16 cellular contexts compared by ENCODE assay signal in the genomic region with DNA sequence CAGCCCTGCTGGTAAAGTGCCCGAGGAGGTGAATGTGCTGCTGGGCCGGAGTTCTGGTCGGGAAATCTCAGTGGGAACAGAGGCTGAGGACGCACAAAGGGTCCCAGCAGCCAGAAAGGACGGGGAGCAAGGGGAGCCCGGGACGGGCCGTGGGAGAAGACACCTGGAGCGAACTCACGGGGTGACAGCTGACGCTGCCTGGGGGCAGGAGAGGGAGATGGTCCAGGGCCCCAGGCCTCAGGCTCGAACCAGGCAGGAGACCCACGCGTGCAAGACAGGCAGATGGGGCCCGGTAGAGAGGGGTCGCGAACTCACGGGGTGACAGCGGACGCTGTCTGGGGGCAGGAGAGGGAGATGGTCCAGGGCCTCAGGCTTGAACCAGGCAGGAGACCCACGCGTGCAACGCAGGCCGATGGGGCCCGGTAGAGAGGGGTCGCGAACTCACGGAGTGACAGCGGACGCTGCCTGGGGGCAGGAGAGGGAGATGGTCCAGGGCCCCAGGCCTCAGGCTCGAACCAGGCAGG.
DNase-seq lines count a peak whose midpoint lies in the region; ATAC-seq and TF ChIP-seq lines count a peak whose summit lies in the region.
"Had no signal": no experiment of that assay in that cellular context is flagged by ENCODE, and none has a peak within 500 bp of the region (broad histone marks: within the 10 kb centered on the region; RNA-seq: fewer than 3 reads in every experiment).

No MANE protein-coding gene starts in this region.

- H3K79me1 ChIP-seq in H9 (ENCODE audit: insufficient read depth, low read depth, low read length, poor library complexity, severe bottlenecking), result no peaks in the 10 kb centered on the region

- H3K4me1 Mint-ChIP-seq in activated CD4-positive, alpha-beta memory T cell treated with anti-CD3 and anti-CD28 coated beads for 36 hours (ENCODE audit: low read depth), result peaks cover 4% of the 10 kb centered on the region
- H3K4me1 Mint-ChIP-seq in activated CD4-positive, alpha-beta memory T cell treated with anti-CD3 and anti-CD28 coated beads, Interleukin-2, amount 10 ng/mL, durations not matched to agents 7 days and 5 days, result peaks cover 24% of the 10 kb centered on the region
- peaks cover 17 to 25% of the 10 kb centered on the region in 2 experiments for H3K4me1 Mint-ChIP-seq in H9

- no peak overlapping the region for H4K91ac ChIP-seq in H9 (ENCODE audit: insufficient read length, low read depth, low read length)

- no peaks in the 10 kb centered on the region for H3K9me3 ChIP-seq in H9 (ENCODE audit: control insufficient read depth, low read depth, low read length)
- H3K9me3 ChIP-seq in liver (ENCODE audit: control insufficient read depth in 4 of 4, low read length in 3 of 4), result no peaks in the 10 kb centered on the region
- no peaks in the 10 kb centered on the region for H3K9me3 ChIP-seq in skeletal muscle satellite cell (replicated peaks; ENCODE audit: low read length)
- H3K9me3 ChIP-seq in prostate gland, result no peaks in the 10 kb centered on the region

- H3K56ac ChIP-seq in H9 (ENCODE audit: insufficient read length, low read depth, low read length), result no peak overlapping the region

- CTCF ChIA-PET in activated CD4-positive, alpha-beta memory T cell treated with anti-CD3 and anti-CD28 coated beads for 36 hours (lab: Charles Lee), result no interaction called here
- CTCF ChIA-PET in activated CD4-positive, alpha-beta memory T cell treated with anti-CD3 and anti-CD28 coated beads, Interleukin-2, amount 10 ng/mL, durations not matched to agents 7 days and 5 days (lab: Charles Lee), result no interaction called here

- H3K27ac Mint-ChIP-seq in activated CD4-positive, alpha-beta memory T cell treated with anti-CD3 and anti-CD28 coated beads for 36 hours, result no peak overlapping the region
- no peak overlapping the region for H3K27ac Mint-ChIP-seq in activated CD4-positive, alpha-beta memory T cell treated with anti-CD3 and anti-CD28 coated beads, Interleukin-2, amount 10 ng/mL, durations not matched to agents 7 days and 5 days
- H3K27ac Mint-ChIP-seq in H9, result no peak overlapping the region

- H3K27ac ChIP-seq in H9 (ENCODE audit: insufficient read length, low read depth, low read length), result no peak overlapping the region
- H3K27ac ChIP-seq in liver (ENCODE audit: low read depth in 1 of 2, low read length in 2 of 2), result peak overlapping the region; percentile 14 to 25
- H3K27ac ChIP-seq in prostate gland, result no peak overlapping the region
- H3K27ac ChIP-seq: C4-2B had no signal

- H3K9ac ChIP-seq in H9 (ENCODE audit: extremely low read depth, insufficient read length, low read length) (no peak overlapping the region), liver (ENCODE audit: low read depth in 1 of 2, low read length in 2 of 2) (no peak overlapping the region), skeletal muscle satellite cell (ENCODE audit: low read depth, low read length) (peak overlapping the region; percentile 3)

- no peak overlapping the region for H3K23ac ChIP-seq in H9 (ENCODE audit: insufficient read length, low read depth, low read length)

- H3K36me3 Mint-ChIP-seq in activated CD4-positive, alpha-beta memory T cell treated with anti-CD3 and anti-CD28 coated beads for 36 hours, result no peaks in the 10 kb centered on the region
- H3K36me3 Mint-ChIP-seq in activated CD4-positive, alpha-beta memory T cell treated with anti-CD3 and anti-CD28 coated beads, Interleukin-2, amount 10 ng/mL, durations not matched to agents 7 days and 5 days (ENCODE audit: low read depth), result no peaks in the 10 kb centered on the region
- no peaks in the 10 kb centered on the region; a peak in 1 of 7 replicates for H3K36me3 Mint-ChIP-seq in H9 (ENCODE audit: insufficient read depth in 1 of 3, low read depth in 3 of 3)

- H2BK15ac ChIP-seq in H9 (ENCODE audit: low read depth, low read length), result no peak overlapping the region

- no peak for TF ChIP-seq RAD21 in liver (IDR thresholded peaks at IDR 0.05)

- H4K5ac ChIP-seq in H9 (ENCODE audit: insufficient read length, low read depth, low read length), result no peak overlapping the region

- H2BK5ac ChIP-seq in H9 (ENCODE audit: insufficient read length, low read length), result no peak overlapping the region

- no peak overlapping the region for H2BK20ac ChIP-seq in H9 (ENCODE audit: low read depth, low read length, poor library complexity, severe bottlenecking)

- POLR2A ChIA-PET in activated CD4-positive, alpha-beta memory T cell treated with anti-CD3 and anti-CD28 coated beads for 36 hours (lab: Charles Lee), result no interaction called here
- POLR2A ChIA-PET in activated CD4-positive, alpha-beta memory T cell treated with anti-CD3 and anti-CD28 coated beads, Interleukin-2, amount 10 ng/mL, durations not matched to agents 7 days and 5 days (lab: Charles Lee), result no interaction called here

- no peak overlapping the region for H2AFZ ChIP-seq in H9 (ENCODE audit: low read length)

- H3T11ph ChIP-seq in H9 (ENCODE audit: low read length), result no peak overlapping the region

- no peak overlapping the region for H4K8ac ChIP-seq in H9 (replicated peaks; ENCODE audit: insufficient read length, low read depth, low read length)

- no peak overlapping the region for H3K4me3 ChIP-seq in liver (ENCODE audit: low read depth in 1 of 3, low read length in 3 of 3)
- no peak overlapping the region for H3K4me3 ChIP-seq in skeletal muscle satellite cell (ENCODE audit: low read length)
- H3K4me3 ChIP-seq in prostate gland, result no peak overlapping the region
- H3K4me3 ChIP-seq: K562 had no signal

- no peaks in the 10 kb centered on the region for H3K23me2 ChIP-seq in H9 (ENCODE audit: insufficient read length, low read depth, low read length, poor library complexity, severe bottlenecking)

- H3K4ac ChIP-seq in H9 (ENCODE audit: low read depth, low read length), result peak overlapping the region; percentile 8; the same call in 1 of the 2 replicates

- no peaks in the 10 kb centered on the region for H3K9me3 Mint-ChIP-seq in activated CD4-positive, alpha-beta memory T cell treated with anti-CD3 and anti-CD28 coated beads for 36 hours
- H3K9me3 Mint-ChIP-seq in activated CD4-positive, alpha-beta memory T cell treated with anti-CD3 and anti-CD28 coated beads, Interleukin-2, amount 10 ng/mL, durations not matched to agents 7 days and 5 days, result no peaks in the 10 kb centered on the region
- peaks cover 0 to 7% of the 10 kb centered on the region in 2 experiments; a peak in 2 of 5 replicates for H3K9me3 Mint-ChIP-seq in H9

- no peak overlapping the region for H3K4me3 Mint-ChIP-seq in activated CD4-positive, alpha-beta memory T cell treated with anti-CD3 and anti-CD28 coated beads for 36 hours
- no peak overlapping the region for H3K4me3 Mint-ChIP-seq in activated CD4-positive, alpha-beta memory T cell treated with anti-CD3 and anti-CD28 coated beads, Interleukin-2, amount 10 ng/mL, durations not matched to agents 7 days and 5 days
- H3K4me3 Mint-ChIP-seq in H9, result no peak overlapping the region

- H3K18ac ChIP-seq in H9 (ENCODE audit: insufficient read length, low read depth, low read length), result no peak overlapping the region

- H3K4me1 ChIP-seq in H9 (ENCODE audit: insufficient read depth, low read length), result 0 out of 2 replicates have a peak, but pooled peaks cover 1% of the 10 kb centered on the region
- peaks cover 0 to 1% (median 0%) of the 10 kb centered on the region in 4 donors for H3K4me1 ChIP-seq in liver (ENCODE audit: control insufficient read depth in 4 of 4, insufficient read depth in 4 of 4, low read length in 3 of 4)
- peaks cover 37% of the 10 kb centered on the region for H3K4me1 ChIP-seq in skeletal muscle satellite cell (ENCODE audit: control insufficient read depth, insufficient read depth, low read length)
- H3K4me1 ChIP-seq in prostate gland (replicated peaks), result no peaks in the 10 kb centered on the region

- H3K14ac ChIP-seq in H9 (ENCODE audit: insufficient read depth, low read length), result peak overlapping the region; percentile 54

- no peak overlapping the region for H2AK5ac ChIP-seq in H9 (ENCODE audit: insufficient read length, low read length)

- intact Hi-C loops in activated CD4-positive, alpha-beta memory T cell treated with anti-CD3 and anti-CD28 coated beads for 36 hours (cut with micrococcal nuclease), result no loop called here
- intact Hi-C loops in prostate gland (cut with DNase I), result no loop called here

- no peaks in the 10 kb centered on the region for H4K20me1 ChIP-seq in H9 (ENCODE audit: control insufficient read depth, insufficient read depth, insufficient read length)

- TF ChIP-seq CTCF in H9 (conservative IDR thresholded peaks at IDR 0.05), result no peak
- TF ChIP-seq CTCF in liver (IDR thresholded peaks at IDR 0.05; ENCODE audit: low read depth, low read length, missing input control), result no peak
- TF ChIP-seq CTCF in prostate gland (IDR thresholded peaks at IDR 0.05), result no peak

- no peak overlapping the region for H2BK12ac ChIP-seq in H9 (ENCODE audit: insufficient read length, low read depth, low read length)

- no peaks in the 10 kb centered on the region for H3K27me3 ChIP-seq in H9 (ENCODE audit: insufficient read depth, low read length)
- no peaks in the 10 kb centered on the region for H3K27me3 ChIP-seq in liver (ENCODE audit: control insufficient read depth in 4 of 4, insufficient read depth in 4 of 4, low read length in 3 of 4)
- peaks cover 38% of the 10 kb centered on the region for H3K27me3 ChIP-seq in skeletal muscle satellite cell (ENCODE audit: control insufficient read depth, insufficient read depth, low read length)
- no peaks in the 10 kb centered on the region for H3K27me3 ChIP-seq in prostate gland (replicated peaks; ENCODE audit: insufficient read depth)

- no peak for TF ChIP-seq POLR2A in prostate gland (IDR thresholded peaks at IDR 0.05)

- peak; percentile 5 for DNase-seq in activated CD4-positive, alpha-beta memory T cell treated with anti-CD3 and anti-CD28 coated beads for 36 hours
- DNase-seq in activated CD4-positive, alpha-beta memory T cell treated with anti-CD3 and anti-CD28 coated beads, Interleukin-2, amount 10 ng/mL, durations not matched to agents 7 days and 5 days, result no peak
- DNase-seq in H9 (peak; percentile 43), prostate gland (ENCODE audit: low spot score) (no peak)
- DNase-seq: 8988T, DMS53, NCI-H1436, NCI-H2029 treated with DMSO at 0.1 percent for 48 hours, NCI-H524 treated with DMSO at 0.1 percent for 48 hours, RPMI8226 had no signal

- no peak overlapping the region for H3K4me2 ChIP-seq in H9 (ENCODE audit: insufficient read depth, insufficient read length, low read length)
- H3K4me2 ChIP-seq in skeletal muscle satellite cell (ENCODE audit: low read length), result no peak overlapping the region

- H2BK120ac ChIP-seq in H9 (ENCODE audit: low read depth, low read length, poor library complexity, severe bottlenecking), result no peak overlapping the region

- H3K36me3 ChIP-seq in liver (ENCODE audit: control insufficient read depth in 4 of 4, insufficient read depth in 3 of 4, low read depth in 1 of 4, low read length in 3 of 4), result no peaks in the 10 kb centered on the region
- no peaks in the 10 kb centered on the region for H3K36me3 ChIP-seq in skeletal muscle satellite cell (ENCODE audit: insufficient read depth, low read length)
- H3K36me3 ChIP-seq in prostate gland, result no peaks in the 10 kb centered on the region

- no CpG with 5 or more reads among the region's 31 CpGs for WGBS in H9 (ENCODE audit: extremely low coverage, insufficient read length, low lambda C conversion rate)
- WGBS in liver, result 89% methylated on average over 31 of the region's 31 CpGs
- 92% methylated on average over 31 of the region's 31 CpGs for WGBS in prostate gland

- H3K79me2 ChIP-seq in H9 (ENCODE audit: insufficient read depth, low read length), result no peaks in the 10 kb centered on the region

- no peak for ATAC-seq in HG02885 (IDR thresholded peaks at IDR 0.05; ENCODE audit: poor library complexity, unreplicated experiment)
- no peak for ATAC-seq in HG03378 (IDR thresholded peaks at IDR 0.05; ENCODE audit: unreplicated experiment)
- ATAC-seq: K562 had no signal

- peaks cover 2% of the 10 kb centered on the region for H3K27me3 Mint-ChIP-seq in activated CD4-positive, alpha-beta memory T cell treated with anti-CD3 and anti-CD28 coated beads for 36 hours
- H3K27me3 Mint-ChIP-seq in activated CD4-positive, alpha-beta memory T cell treated with anti-CD3 and anti-CD28 coated beads, Interleukin-2, amount 10 ng/mL, durations not matched to agents 7 days and 5 days, result peaks cover 9% of the 10 kb centered on the region
- peaks cover 2% of the 10 kb centered on the region for H3K27me3 Mint-ChIP-seq in H9 (ENCODE audit: low read depth)

Comparison
In these comparisons a context has a peak if more than half of its experiments do, and no peak if none do; other contexts are left out.
1. DNase-seq: peak in activated CD4-positive, alpha-beta memory T cell treated with anti-CD3 and anti-CD28 coated beads for 36 hours (single experiment) and H9 (single experiment); none in activated CD4-positive, alpha-beta memory T cell treated with anti-CD3 and anti-CD28 coated beads, Interleukin-2, amount 10 ng/mL, durations not matched to agents 7 days and 5 days (single experiment) and prostate gland (single experiment).
2. H3K27ac ChIP-seq: peak in liver (2 of 2); none in H9 (single experiment) and prostate gland (0 of 2).